8 cellular contexts compared by ENCODE assay signal in the genomic region with DNA sequence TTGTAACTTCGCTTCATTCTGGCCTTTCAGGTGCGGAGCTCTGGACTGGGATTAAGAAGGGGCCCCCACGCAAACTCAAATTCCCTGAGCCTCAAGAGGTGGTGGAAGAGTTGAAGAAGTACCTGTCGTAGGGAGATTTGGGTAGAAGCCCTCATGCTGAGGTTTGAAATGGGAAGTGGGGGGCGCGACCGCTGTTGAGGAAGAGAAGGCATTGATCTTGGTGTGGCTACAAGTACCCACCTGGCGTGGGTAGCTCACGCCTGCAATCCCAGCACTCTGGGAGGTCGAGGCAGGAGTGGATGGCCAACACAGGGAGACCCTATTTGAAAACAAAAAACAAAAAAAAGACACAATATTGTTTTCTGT. TPM values are rescaled to one million over a fixed set of nuclear protein-coding genes. Genes with fewer than 3 reads are reported as not detected.
DNase-seq lines count a peak whose midpoint lies in the region; ATAC-seq lines count a peak whose summit lies in the region.

No MANE protein-coding gene starts in this region.

- CTCF ChIA-PET in activated CD8-positive, alpha-beta T cell treated with anti-CD3 and anti-CD28 coated beads, Interleukin-2, amount 10 ng/mL, durations not matched to agents 7 days and 5 days (lab: Charles Lee) = interaction anchor here (1.0 to 9.8 kb wide), 8 partner anchors 10 to 782 kb away, joined by 3 to 113 read pairs (median 4); a partner anchor contains a TSS

- POLR2A ChIA-PET in activated CD8-positive, alpha-beta T cell treated with anti-CD3 and anti-CD28 coated beads, Interleukin-2, amount 10 ng/mL, durations not matched to agents 7 days and 5 days (lab: Charles Lee) = interaction anchor here (0.6 to 4.1 kb wide), 32 partner anchors 9 to 835 kb away, joined by 3 to 46 read pairs (median 4); a partner anchor contains a TSS

- peaks cover 30% of the 10 kb centered on the region for H3K4me1 Mint-ChIP-seq in T-helper 1 cell treated with Interleukin-12 subunit alpha and Interleukin-12 subunit beta and Interleukin-4 antibody, amounts not matched to agents 30 μg/mL and 1 μg/mL, for 36 hours (ENCODE audit: low read depth)
- H3K4me1 Mint-ChIP-seq in activated CD8-positive, alpha-beta T cell treated with anti-CD3 and anti-CD28 coated beads, Interleukin-2, amount 10 ng/mL, durations not matched to agents 7 days and 5 days (ENCODE audit: low read depth) = peaks cover 53% of the 10 kb centered on the region

- H3K27ac Mint-ChIP-seq in T-helper 1 cell treated with Interleukin-12 subunit alpha and Interleukin-12 subunit beta and Interleukin-4 antibody, amounts not matched to agents 30 μg/mL and 1 μg/mL, for 36 hours = peak overlapping the region; percentile 99
- H3K27ac Mint-ChIP-seq in activated CD8-positive, alpha-beta T cell treated with anti-CD3 and anti-CD28 coated beads, Interleukin-2, amount 10 ng/mL, durations not matched to agents 7 days and 5 days = peak overlapping the region; percentile 99

- 0 out of 2 replicates have a peak, but pooled peaks cover 5% of the 10 kb centered on the region for H3K4me1 ChIP-seq in iPS-20b (ENCODE audit: insufficient read depth, low read length)

- no peaks in the 10 kb centered on the region for H3K27me3 Mint-ChIP-seq in T-helper 1 cell treated with Interleukin-12 subunit alpha and Interleukin-12 subunit beta and Interleukin-4 antibody, amounts not matched to agents 30 μg/mL and 1 μg/mL, for 36 hours (ENCODE audit: low read depth)
- H3K27me3 Mint-ChIP-seq in activated CD8-positive, alpha-beta T cell treated with anti-CD3 and anti-CD28 coated beads, Interleukin-2, amount 10 ng/mL, durations not matched to agents 7 days and 5 days (ENCODE audit: low read depth) = no peaks in the 10 kb centered on the region

- H3K36me3 ChIP-seq in iPS-20b (ENCODE audit: insufficient read depth, low read depth, low read length) = peaks cover 75% of the 10 kb centered on the region

- peak overlapping the region; percentile 97 for H3K9ac ChIP-seq in iPS-20b (ENCODE audit: low read depth, low read length)

- H3K9me3 ChIP-seq in iPS-20b (ENCODE audit: insufficient read depth, low read depth, low read length) = no peaks in the 10 kb centered on the region

- H3K27me3 ChIP-seq in iPS-20b (ENCODE audit: insufficient read depth, low read length) = no peaks in the 10 kb centered on the region

- peak overlapping the region; percentile 97 for H3K4me3 ChIP-seq in iPS-20b (ENCODE audit: low read length)

- H3K9me3 Mint-ChIP-seq in T-helper 1 cell treated with Interleukin-12 subunit alpha and Interleukin-12 subunit beta and Interleukin-4 antibody, amounts not matched to agents 30 μg/mL and 1 μg/mL, for 36 hours = no peaks in the 10 kb centered on the region
- H3K9me3 Mint-ChIP-seq in activated CD8-positive, alpha-beta T cell treated with anti-CD3 and anti-CD28 coated beads, Interleukin-2, amount 10 ng/mL, durations not matched to agents 7 days and 5 days (ENCODE audit: insufficient read depth) = no peaks in the 10 kb centered on the region

- H3K4me3 Mint-ChIP-seq in T-helper 1 cell treated with Interleukin-12 subunit alpha and Interleukin-12 subunit beta and Interleukin-4 antibody, amounts not matched to agents 30 μg/mL and 1 μg/mL, for 36 hours = peak overlapping the region; percentile 99
- peak overlapping the region; percentile 100 for H3K4me3 Mint-ChIP-seq in activated CD8-positive, alpha-beta T cell treated with anti-CD3 and anti-CD28 coated beads, Interleukin-2, amount 10 ng/mL, durations not matched to agents 7 days and 5 days

- H3K27ac ChIP-seq in iPS-20b (ENCODE audit: low read length) (peak overlapping the region; percentile 64), substantia nigra (ENCODE audit: low read depth, low read length, poor library complexity, severe bottlenecking) (peak overlapping the region; percentile 80)

- peaks cover 35% of the 10 kb centered on the region for H3K36me3 Mint-ChIP-seq in T-helper 1 cell treated with Interleukin-12 subunit alpha and Interleukin-12 subunit beta and Interleukin-4 antibody, amounts not matched to agents 30 μg/mL and 1 μg/mL, for 36 hours (ENCODE audit: low read depth)
- peaks cover 76% of the 10 kb centered on the region for H3K36me3 Mint-ChIP-seq in activated CD8-positive, alpha-beta T cell treated with anti-CD3 and anti-CD28 coated beads, Interleukin-2, amount 10 ng/mL, durations not matched to agents 7 days and 5 days (ENCODE audit: low read depth)

- no peak for DNase-seq in T-helper 1 cell
- no peak for DNase-seq in activated CD8-positive, alpha-beta T cell treated with anti-CD3 and anti-CD28 coated beads, Interleukin-2, amount 10 ng/mL, durations not matched to agents 7 days and 5 days
- DNase-seq in substantia nigra (lab: John Stamatoyannopoulos, UW) = no peak
- DNase-seq in middle frontal gyrus (ENCODE audit: extremely low spot score, low spot score) = no peak
- DNase-seq in activated effector memory CD4-positive, alpha-beta T cell treated with anti-CD3 and anti-CD28 coated beads, Interleukin-2, amount 50 U/mL, for 16 hours = no peak

- ATAC-seq in activated CD8-positive, alpha-beta T cell treated with anti-CD3 and anti-CD28 coated beads, Interleukin-2, amount 10 ng/mL, durations not matched to agents 7 days and 5 days = no peak
- no peak for ATAC-seq in GM19452 (IDR thresholded peaks at IDR 0.05; ENCODE audit: unreplicated experiment)

RNA-seq across cellular contexts. Expression of a gene that starts 0.8 kb away (rescaled TPM):
- total RNA-seq in activated CD8-positive, alpha-beta T cell treated with anti-CD3 and anti-CD28 coated beads, Interleukin-2, amount 10 ng/mL, durations not matched to agents 7 days and 5 days = 100 to 1,000 TPM; 204 to 210 TPM

RNA-seq across cellular contexts. Expression of a gene that starts 9.5 kb away (rescaled TPM):
- total RNA-seq in activated CD8-positive, alpha-beta T cell treated with anti-CD3 and anti-CD28 coated beads, Interleukin-2, amount 10 ng/mL, durations not matched to agents 7 days and 5 days = not detected

RNA-seq across cellular contexts. Expression of a gene that starts 19.5 kb away (rescaled TPM):
- total RNA-seq in activated CD8-positive, alpha-beta T cell treated with anti-CD3 and anti-CD28 coated beads, Interleukin-2, amount 10 ng/mL, durations not matched to agents 7 days and 5 days = 1 to 10 TPM; 6.8 to 8.4 TPM

RNA-seq across cellular contexts. Expression of a gene that starts 29.7 kb away (rescaled TPM):
- 10 to 100 TPM; 65.0 to 68.7 TPM for total RNA-seq in activated CD8-positive, alpha-beta T cell treated with anti-CD3 and anti-CD28 coated beads, Interleukin-2, amount 10 ng/mL, durations not matched to agents 7 days and 5 days

RNA-seq across cellular contexts. Expression of a gene that starts 30.1 kb away (rescaled TPM):
- 10 to 100 TPM; 13.6 to 14.9 TPM for total RNA-seq in activated CD8-positive, alpha-beta T cell treated with anti-CD3 and anti-CD28 coated beads, Interleukin-2, amount 10 ng/mL, durations not matched to agents 7 days and 5 days
